1 cellular context compared by ENCODE assay signal in the genomic region with DNA sequence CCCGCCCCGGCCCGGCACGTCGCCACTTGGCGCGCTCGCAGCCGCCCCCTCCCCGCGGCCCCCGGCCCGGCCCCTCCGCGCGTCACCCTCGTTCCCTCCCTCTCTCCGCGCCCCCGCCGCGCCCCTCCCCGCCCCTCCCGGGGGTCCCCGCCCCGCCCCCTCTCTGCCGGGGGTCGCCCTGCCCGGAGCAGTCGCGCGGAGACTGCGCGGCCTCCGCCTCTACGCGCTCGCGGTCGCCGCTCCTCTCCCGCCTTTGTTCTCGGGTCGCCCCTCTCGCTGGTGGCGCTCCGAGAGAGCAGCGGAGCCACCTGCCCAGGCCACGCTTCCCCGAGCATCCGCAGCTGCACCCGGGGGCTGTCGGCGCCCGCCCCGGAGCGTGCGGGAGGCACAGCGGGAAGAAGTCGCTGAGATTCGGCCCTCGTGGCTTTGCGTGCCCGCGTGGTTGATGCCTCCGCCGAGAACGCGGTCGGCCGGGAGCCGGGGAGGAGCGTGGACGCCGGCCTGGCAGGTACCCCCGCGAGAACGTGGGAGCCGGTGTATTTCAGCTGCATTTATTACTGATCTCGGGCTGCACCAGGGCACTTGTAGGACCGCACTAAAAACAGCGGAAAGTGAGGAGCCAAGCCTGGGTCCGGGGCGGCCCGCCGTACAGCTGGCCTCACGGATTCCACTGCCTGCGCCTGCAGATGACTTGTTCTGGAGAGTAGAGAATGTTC.
TF ChIP-seq lines count a peak whose summit lies in the region.

No MANE protein-coding gene starts in this region.

TF ChIP-seq in HepG2, 621 proteins besides CTCF, POLR2A, EP300 and RAD21 (continued from another document and continues in another):
- TF ChIP-seq, protein P1, sequence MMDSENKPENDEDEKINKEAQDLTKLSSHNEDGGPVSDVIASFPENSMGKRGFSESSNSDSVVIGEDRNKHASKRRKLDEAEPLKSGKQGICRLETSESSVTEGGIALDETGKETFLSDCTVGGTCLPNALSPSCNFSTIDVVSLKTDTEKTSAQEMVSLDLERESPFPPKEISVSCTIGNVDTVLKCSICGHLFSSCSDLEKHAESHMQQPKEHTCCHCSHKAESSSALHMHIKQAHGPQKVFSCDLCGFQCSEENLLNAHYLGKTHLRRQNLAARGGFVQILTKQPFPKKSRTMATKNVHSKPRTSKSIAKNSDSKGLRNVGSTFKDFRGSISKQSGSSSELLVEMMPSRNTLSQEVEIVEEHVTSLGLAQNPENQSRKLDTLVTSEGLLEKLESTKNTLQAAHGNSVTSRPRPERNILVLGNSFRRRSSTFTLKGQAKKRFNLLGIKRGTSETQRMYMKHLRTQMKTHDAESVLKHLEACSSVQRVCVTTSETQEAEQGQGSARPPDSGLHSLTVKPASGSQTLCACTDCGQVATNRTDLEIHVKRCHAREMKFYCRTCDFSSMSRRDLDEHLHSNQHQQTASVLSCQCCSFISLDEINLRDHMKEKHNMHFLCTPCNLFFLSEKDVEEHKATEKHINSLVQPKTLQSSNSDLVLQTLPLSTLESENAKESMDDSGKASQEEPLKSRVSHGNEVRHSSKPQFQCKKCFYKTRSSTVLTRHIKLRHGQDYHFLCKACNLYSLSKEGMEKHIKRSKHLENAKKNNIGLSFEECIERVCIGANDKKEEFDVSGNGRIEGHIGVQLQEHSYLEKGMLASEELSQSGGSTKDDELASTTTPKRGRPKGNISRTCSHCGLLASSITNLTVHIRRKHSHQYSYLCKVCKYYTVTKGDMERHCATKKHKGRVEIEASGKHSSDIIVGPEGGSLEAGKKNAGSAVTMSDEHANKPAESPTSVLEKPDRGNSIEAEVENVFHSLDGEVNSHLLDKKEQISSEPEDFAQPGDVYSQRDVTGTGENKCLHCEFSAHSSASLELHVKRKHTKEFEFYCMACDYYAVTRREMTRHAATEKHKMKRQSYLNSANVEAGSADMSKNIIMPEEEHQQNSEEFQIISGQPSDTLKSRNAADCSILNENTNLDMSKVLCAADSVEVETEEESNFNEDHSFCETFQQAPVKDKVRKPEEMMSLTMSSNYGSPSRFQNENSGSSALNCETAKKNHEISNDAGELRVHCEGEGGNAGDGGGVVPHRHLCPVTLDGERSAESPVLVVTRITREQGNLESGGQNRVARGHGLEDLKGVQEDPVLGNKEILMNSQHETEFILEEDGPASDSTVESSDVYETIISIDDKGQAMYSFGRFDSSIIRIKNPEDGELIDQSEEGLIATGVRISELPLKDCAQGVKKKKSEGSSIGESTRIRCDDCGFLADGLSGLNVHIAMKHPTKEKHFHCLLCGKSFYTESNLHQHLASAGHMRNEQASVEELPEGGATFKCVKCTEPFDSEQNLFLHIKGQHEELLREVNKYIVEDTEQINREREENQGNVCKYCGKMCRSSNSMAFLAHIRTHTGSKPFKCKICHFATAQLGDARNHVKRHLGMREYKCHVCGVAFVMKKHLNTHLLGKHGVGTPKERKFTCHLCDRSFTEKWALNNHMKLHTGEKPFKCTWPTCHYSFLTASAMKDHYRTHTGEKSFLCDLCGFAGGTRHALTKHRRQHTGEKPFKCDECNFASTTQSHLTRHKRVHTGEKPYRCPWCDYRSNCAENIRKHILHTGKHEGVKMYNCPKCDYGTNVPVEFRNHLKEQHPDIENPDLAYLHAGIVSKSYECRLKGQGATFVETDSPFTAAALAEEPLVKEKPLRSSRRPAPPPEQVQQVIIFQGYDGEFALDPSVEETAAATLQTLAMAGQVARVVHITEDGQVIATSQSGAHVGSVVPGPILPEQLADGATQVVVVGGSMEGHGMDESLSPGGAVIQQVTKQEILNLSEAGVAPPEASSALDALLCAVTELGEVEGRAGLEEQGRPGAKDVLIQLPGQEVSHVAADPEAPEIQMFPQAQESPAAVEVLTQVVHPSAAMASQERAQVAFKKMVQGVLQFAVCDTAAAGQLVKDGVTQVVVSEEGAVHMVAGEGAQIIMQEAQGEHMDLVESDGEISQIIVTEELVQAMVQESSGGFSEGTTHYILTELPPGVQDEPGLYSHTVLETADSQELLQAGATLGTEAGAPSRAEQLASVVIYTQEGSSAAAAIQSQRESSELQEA (CRISPR knock-in tag; IDR thresholded peaks at IDR 0.05; ENCODE audit: not compliant biosample characterization), result peak; percentile 98
- TF ChIP-seq SIX4 (CRISPR knock-in tag; IDR thresholded peaks at IDR 0.05) (0 out of 2 replicates have a peak, but pooled peaks have one; percentile 9), IKZF1 (IDR thresholded peaks at IDR 0.05) (no peak), MED8 (CRISPR knock-in tag; IDR thresholded peaks at IDR 0.05; ENCODE audit: insufficient replicate concordance) (peak; percentile 98), ZFAT (CRISPR knock-in tag; conservative IDR thresholded peaks at IDR 0.05) (no peak), CREB1 (IDR thresholded peaks at IDR 0.05) (no peak), CREB1 (CRISPR knock-in tag; IDR thresholded peaks at IDR 0.05) (no peak), KLF13 (CRISPR knock-in tag; IDR thresholded peaks at IDR 0.05) (peak; percentile 74; the same call in 1 of the 2 replicates), NCOA5 (CRISPR knock-in tag; IDR thresholded peaks at IDR 0.05) (no peak), NBN (conservative IDR thresholded peaks at IDR 0.05) (no peak), ELF4 (CRISPR knock-in tag; IDR thresholded peaks at IDR 0.05; ENCODE audit: borderline replicate concordance) (no peak), ZBTB20 (CRISPR knock-in tag; IDR thresholded peaks at IDR 0.05; ENCODE audit: borderline replicate concordance, low read depth) (peak; percentile 50; the same call in 1 of the 2 replicates), WIZ (CRISPR knock-in tag; IDR thresholded peaks at IDR 0.05) (peak; percentile 76), RBFOX2 (IDR thresholded peaks at IDR 0.05; ENCODE audit: low read depth, low read length) (peak; percentile 98), ZFP62 (CRISPR knock-in tag; IDR thresholded peaks at IDR 0.05) (no peak), ZNF83 (CRISPR knock-in tag; IDR thresholded peaks at IDR 0.05; ENCODE audit: borderline replicate concordance) (0 out of 2 replicates have a peak, but pooled peaks have one; percentile 33), NFYB (CRISPR knock-in tag; IDR thresholded peaks at IDR 0.05) (0 out of 2 replicates have a peak, but pooled peaks have one; percentile 8), ZBTB1 (CRISPR knock-in tag; IDR thresholded peaks at IDR 0.05; ENCODE audit: borderline replicate concordance) (peak; percentile 76), NR2F2 (IDR thresholded peaks at IDR 0.05; ENCODE audit: borderline replicate concordance, low read depth) (no peak), SP5 (CRISPR knock-in tag; IDR thresholded peaks at IDR 0.05; ENCODE audit: borderline replicate concordance, low read depth) (no peak), SP1 (IDR thresholded peaks at IDR 0.05) (no peak), SP1 (CRISPR knock-in tag; IDR thresholded peaks at IDR 0.05) (peak; percentile 49; the same call in 1 of the 2 replicates), REPIN1 (CRISPR knock-in tag; IDR thresholded peaks at IDR 0.05; ENCODE audit: borderline replicate concordance, low read depth) (peak; percentile 83), ZNF143 (CRISPR knock-in tag; IDR thresholded peaks at IDR 0.05) (peak; percentile 10; the same call in 1 of the 2 replicates), ZNF333 (CRISPR knock-in tag; IDR thresholded peaks at IDR 0.05; ENCODE audit: borderline replicate concordance) (peak; percentile 99), SATB2 (CRISPR knock-in tag; IDR thresholded peaks at IDR 0.05) (peak; percentile 85), ZNF672 (CRISPR knock-in tag; IDR thresholded peaks at IDR 0.05) (peak; percentile 85; the same call in 1 of the 2 replicates), ZNF75D (CRISPR knock-in tag; IDR thresholded peaks at IDR 0.05; ENCODE audit: borderline replicate concordance) (no peak), SNAI1 (CRISPR knock-in tag; IDR thresholded peaks at IDR 0.05; ENCODE audit: borderline replicate concordance) (peak; percentile 81), ZNF383 (CRISPR knock-in tag; IDR thresholded peaks at IDR 0.05; ENCODE audit: borderline replicate concordance) (no peak), AKAP8 (CRISPR knock-in tag; IDR thresholded peaks at IDR 0.05) (0 out of 2 replicates have a peak, but pooled peaks have one; percentile 63), FOXA3 (CRISPR knock-in tag; IDR thresholded peaks at IDR 0.05) (no peak), ZNF781 (CRISPR knock-in tag; IDR thresholded peaks at IDR 0.05; ENCODE audit: borderline replicate concordance, not compliant biosample characterization) (peak; percentile 88)
- TF ChIP-seq, protein P2, sequence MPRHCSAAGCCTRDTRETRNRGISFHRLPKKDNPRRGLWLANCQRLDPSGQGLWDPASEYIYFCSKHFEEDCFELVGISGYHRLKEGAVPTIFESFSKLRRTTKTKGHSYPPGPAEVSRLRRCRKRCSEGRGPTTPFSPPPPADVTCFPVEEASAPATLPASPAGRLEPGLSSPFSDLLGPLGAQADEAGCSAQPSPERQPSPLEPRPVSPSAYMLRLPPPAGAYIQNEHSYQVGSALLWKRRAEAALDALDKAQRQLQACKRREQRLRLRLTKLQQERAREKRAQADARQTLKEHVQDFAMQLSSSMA (CRISPR knock-in tag; IDR thresholded peaks at IDR 0.05), result no peak; the same call in 1 of the 2 replicates
- TF ChIP-seq, protein P3, sequence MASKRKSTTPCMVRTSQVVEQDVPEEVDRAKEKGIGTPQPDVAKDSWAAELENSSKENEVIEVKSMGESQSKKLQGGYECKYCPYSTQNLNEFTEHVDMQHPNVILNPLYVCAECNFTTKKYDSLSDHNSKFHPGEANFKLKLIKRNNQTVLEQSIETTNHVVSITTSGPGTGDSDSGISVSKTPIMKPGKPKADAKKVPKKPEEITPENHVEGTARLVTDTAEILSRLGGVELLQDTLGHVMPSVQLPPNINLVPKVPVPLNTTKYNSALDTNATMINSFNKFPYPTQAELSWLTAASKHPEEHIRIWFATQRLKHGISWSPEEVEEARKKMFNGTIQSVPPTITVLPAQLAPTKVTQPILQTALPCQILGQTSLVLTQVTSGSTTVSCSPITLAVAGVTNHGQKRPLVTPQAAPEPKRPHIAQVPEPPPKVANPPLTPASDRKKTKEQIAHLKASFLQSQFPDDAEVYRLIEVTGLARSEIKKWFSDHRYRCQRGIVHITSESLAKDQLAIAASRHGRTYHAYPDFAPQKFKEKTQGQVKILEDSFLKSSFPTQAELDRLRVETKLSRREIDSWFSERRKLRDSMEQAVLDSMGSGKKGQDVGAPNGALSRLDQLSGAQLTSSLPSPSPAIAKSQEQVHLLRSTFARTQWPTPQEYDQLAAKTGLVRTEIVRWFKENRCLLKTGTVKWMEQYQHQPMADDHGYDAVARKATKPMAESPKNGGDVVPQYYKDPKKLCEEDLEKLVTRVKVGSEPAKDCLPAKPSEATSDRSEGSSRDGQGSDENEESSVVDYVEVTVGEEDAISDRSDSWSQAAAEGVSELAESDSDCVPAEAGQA (IDR thresholded peaks at IDR 0.05; ENCODE audit: low read depth), result no peak
- TF ChIP-seq, protein P3 (CRISPR knock-in tag; IDR thresholded peaks at IDR 0.05; ENCODE audit: borderline replicate concordance), result 0 out of 2 replicates have a peak, but pooled peaks have one; percentile 43
- TF ChIP-seq, protein P4, sequence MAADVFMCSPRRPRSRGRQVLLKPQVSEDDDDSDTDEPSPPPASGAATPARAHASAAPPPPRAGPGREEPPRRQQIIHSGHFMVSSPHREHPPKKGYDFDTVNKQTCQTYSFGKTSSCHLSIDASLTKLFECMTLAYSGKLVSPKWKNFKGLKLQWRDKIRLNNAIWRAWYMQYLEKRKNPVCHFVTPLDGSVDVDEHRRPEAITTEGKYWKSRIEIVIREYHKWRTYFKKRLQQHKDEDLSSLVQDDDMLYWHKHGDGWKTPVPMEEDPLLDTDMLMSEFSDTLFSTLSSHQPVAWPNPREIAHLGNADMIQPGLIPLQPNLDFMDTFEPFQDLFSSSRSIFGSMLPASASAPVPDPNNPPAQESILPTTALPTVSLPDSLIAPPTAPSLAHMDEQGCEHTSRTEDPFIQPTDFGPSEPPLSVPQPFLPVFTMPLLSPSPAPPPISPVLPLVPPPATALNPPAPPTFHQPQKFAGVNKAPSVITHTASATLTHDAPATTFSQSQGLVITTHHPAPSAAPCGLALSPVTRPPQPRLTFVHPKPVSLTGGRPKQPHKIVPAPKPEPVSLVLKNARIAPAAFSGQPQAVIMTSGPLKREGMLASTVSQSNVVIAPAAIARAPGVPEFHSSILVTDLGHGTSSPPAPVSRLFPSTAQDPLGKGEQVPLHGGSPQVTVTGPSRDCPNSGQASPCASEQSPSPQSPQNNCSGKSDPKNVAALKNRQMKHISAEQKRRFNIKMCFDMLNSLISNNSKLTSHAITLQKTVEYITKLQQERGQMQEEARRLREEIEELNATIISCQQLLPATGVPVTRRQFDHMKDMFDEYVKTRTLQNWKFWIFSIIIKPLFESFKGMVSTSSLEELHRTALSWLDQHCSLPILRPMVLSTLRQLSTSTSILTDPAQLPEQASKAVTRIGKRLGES (CRISPR knock-in tag; IDR thresholded peaks at IDR 0.05; ENCODE audit: borderline replicate concordance), result no peak
- TF ChIP-seq, protein P5, sequence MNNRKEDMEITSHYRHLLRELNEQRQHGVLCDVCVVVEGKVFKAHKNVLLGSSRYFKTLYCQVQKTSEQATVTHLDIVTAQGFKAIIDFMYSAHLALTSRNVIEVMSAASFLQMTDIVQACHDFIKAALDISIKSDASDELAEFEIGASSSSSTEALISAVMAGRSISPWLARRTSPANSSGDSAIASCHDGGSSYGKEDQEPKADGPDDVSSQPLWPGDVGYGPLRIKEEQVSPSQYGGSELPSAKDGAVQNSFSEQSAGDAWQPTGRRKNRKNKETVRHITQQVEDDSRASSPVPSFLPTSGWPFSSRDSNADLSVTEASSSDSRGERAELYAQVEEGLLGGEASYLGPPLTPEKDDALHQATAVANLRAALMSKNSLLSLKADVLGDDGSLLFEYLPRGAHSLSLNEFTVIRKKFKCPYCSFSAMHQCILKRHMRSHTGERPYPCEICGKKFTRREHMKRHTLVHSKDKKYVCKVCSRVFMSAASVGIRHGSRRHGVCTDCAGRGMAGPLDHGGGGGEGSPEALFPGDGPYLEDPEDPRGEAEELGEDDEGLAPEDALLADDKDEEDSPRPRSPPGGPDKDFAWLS (CRISPR knock-in tag; IDR thresholded peaks at IDR 0.05; ENCODE audit: borderline replicate concordance), result no peak; the same call in 1 of the 2 replicates
